In the genomic region with DNA sequence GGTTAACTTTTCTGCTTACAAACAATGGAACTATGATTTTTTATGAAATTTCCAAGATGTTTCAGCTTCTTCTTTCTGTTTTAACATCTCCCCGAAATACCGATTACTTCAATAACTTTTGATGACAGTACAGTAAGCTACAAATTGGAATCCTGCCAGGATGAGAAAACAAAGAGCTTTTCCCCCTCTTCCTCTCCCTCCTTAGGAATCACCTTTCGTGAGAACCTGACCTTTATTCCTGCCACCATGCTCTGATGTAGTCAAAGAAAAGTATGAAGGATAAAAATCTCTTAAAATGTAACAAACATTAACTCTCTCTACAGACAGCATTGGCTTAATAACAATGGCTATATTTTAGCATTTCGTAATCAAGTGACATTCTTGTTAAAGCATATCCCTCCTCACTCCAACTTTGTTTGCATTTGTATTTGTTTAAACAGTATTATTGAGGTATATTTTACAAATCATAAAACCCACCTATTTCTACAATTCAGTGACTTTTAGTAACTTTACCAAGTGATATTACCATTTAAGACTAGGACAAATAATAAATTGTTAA, we compare ENCODE assay signal across 29 cellular contexts.
DNase-seq lines count a peak whose midpoint lies in the region; ATAC-seq, FAIRE-seq and TF ChIP-seq lines count a peak whose summit lies in the region.
"Had no signal": no experiment of that assay in that cellular context is flagged by ENCODE, and none has a peak within 500 bp of the region (broad histone marks: within the 10 kb centered on the region; RNA-seq: fewer than 3 reads in every experiment).

No MANE protein-coding gene starts in this region.

- no peak overlapping the region for H3K27ac ChIP-seq in HepG2 (ENCODE audit: extremely low read length, insufficient read depth, low read length)
- no peak overlapping the region for H3K27ac ChIP-seq in right lobe of liver
- H3K27ac ChIP-seq in mammary epithelial cell (ENCODE audit: insufficient read depth, low read depth, low read length), result no peak overlapping the region
- H3K27ac ChIP-seq: C4-2B, colonic mucosa, foreskin keratinocyte, HL-60, ovary, suprapubic skin, vagina had no signal

- H3K27me3 ChIP-seq in HepG2 (ENCODE audit: control insufficient read depth in 1 of 2, insufficient read depth in 2 of 2, low read length in 2 of 2) (no peaks in the 10 kb centered on the region), right lobe of liver (no peaks in the 10 kb centered on the region), mammary epithelial cell (ENCODE audit: insufficient read depth, low read length) (no peaks in the 10 kb centered on the region)
- H3K27me3 ChIP-seq: colonic mucosa, foreskin keratinocyte, ovary, suprapubic skin, vagina had no signal

- H3K4me3 ChIP-seq in HepG2 (replicated peaks in 1 of 3; ENCODE audit: insufficient read depth in 1 of 3, low read depth in 2 of 3, low read length in 3 of 3) (no peak overlapping the region), right lobe of liver (no peak overlapping the region), mammary epithelial cell (replicated peaks in 1 of 3; ENCODE audit: insufficient read depth in 1 of 3, low read depth in 2 of 3, low read length in 3 of 3) (no peak overlapping the region)
- H3K4me3 ChIP-seq: colonic mucosa, ovary, suprapubic skin, vagina had no signal

- ATAC-seq in HepG2 (no peak), right lobe of liver (no peak)
- ATAC-seq in activated CD8-positive, alpha-beta T cell treated with anti-CD3 and anti-CD28 coated beads, Interleukin-2, amount 10 ng/mL, durations not matched to agents 7 days and 5 days, result no peak
- ATAC-seq: activated naive CD4-positive, alpha-beta T cell treated with anti-CD3 and anti-CD28 coated beads, Interleukin-2, amount 50 U/mL, for 72 hours; activated T-cell treated with anti-CD3 and anti-CD28 coated beads, Interleukin-2, amount 50 U/mL, for 72 hours; foreskin keratinocyte; Right ventricle myocardium inferior; stimulated activated effector memory CD8-positive, alpha-beta T cell treated with anti-CD3 and anti-CD28 coated beads, Interleukin-12 subunit alpha, Interleukin-12 subunit beta, amount 100 ng/mL, for 72 hours had no signal

- in situ Hi-C loops in HepG2 (cut with HindIII; ENCODE audit: extremely low pct_ligation_motif_present, low pct_unique_long_range_greater_than_20kb) (no loop called here), mammary epithelial cell (cut with MboI; ENCODE audit: low sequenced_read_pairs in 2 of 2) (no loop called here)

- DNase-seq in HepG2 (ENCODE audit: low spot score) (peak; percentile 14), right lobe of liver (no peak), mammary epithelial cell (peak; percentile 9), iris pigment epithelial cell (ENCODE audit: low read depth) (peak; percentile 37), NCI-H774 (lab: John Stamatoyannopoulos, UW) (no peak), NCI-H1092 treated with DMSO at 0.1 percent for 48 hours (lab: John Stamatoyannopoulos, UW) (no peak), SKM-1 treated with dmso at 0.1 percent for 144 hours (lab: John Stamatoyannopoulos, UW; ENCODE audit: unreplicated experiment) (no peak)
- DNase-seq in activated CD8-positive, alpha-beta T cell treated with anti-CD3 and anti-CD28 coated beads, Interleukin-2, amount 10 ng/mL, durations not matched to agents 7 days and 5 days, result no peak
- DNase-seq: activated CD4-positive, alpha-beta T cell treated with anti-CD3 and anti-CD28 coated beads for 1 hour; activated T-cell treated with anti-CD3 and anti-CD28 coated beads, Interleukin-2, amount 50 U/mL, for 72 hours; colonic mucosa; GF-D8; islet precursor cell; MV-4-11; naive B cell; NCI-H1930; NCI-H446; ovary had no signal

- H3K36me3 Mint-ChIP-seq in activated CD8-positive, alpha-beta T cell treated with anti-CD3 and anti-CD28 coated beads, Interleukin-2, amount 10 ng/mL, durations not matched to agents 7 days and 5 days (ENCODE audit: low read depth), result no peaks in the 10 kb centered on the region
- H3K36me3 Mint-ChIP-seq: activated naive CD4-positive, alpha-beta T cell treated with anti-CD3 and anti-CD28 coated beads, Interleukin-2, amount 50 U/mL, for 72 hours; memory B cell; naive B cell; stimulated activated effector memory CD8-positive, alpha-beta T cell treated with anti-CD3 and anti-CD28 coated beads, Interleukin-12 subunit alpha, Interleukin-12 subunit beta, amount 100 ng/mL, for 72 hours had no signal

- H3K4me1 Mint-ChIP-seq in activated CD8-positive, alpha-beta T cell treated with anti-CD3 and anti-CD28 coated beads, Interleukin-2, amount 10 ng/mL, durations not matched to agents 7 days and 5 days (ENCODE audit: low read depth), result no peaks in the 10 kb centered on the region
- H3K4me1 Mint-ChIP-seq: memory B cell; naive B cell; stimulated activated effector memory CD8-positive, alpha-beta T cell treated with anti-CD3 and anti-CD28 coated beads, Interleukin-12 subunit alpha, Interleukin-12 subunit beta, amount 100 ng/mL, for 72 hours had no signal

- no peak for TF ChIP-seq CTCF in HepG2 (CRISPR knock-in tag; IDR thresholded peaks at IDR 0.05)
- no peak for TF ChIP-seq CTCF in right lobe of liver (IDR thresholded peaks at IDR 0.05)
- TF ChIP-seq CTCF in mammary epithelial cell (conservative IDR thresholded peaks at IDR 0.05 in 1 of 2, IDR thresholded peaks at IDR 0.05 in 1 of 2; ENCODE audit: extremely low read depth in 1 of 2, insufficient read depth in 1 of 2, low read depth in 1 of 2, low read length in 2 of 2), result no peak

- intact Hi-C loops in HepG2 (cut with micrococcal nuclease; ENCODE audit: unreplicated experiment) (no loop called here), right lobe of liver (cut with DNase I) (no loop called here), mammary epithelial cell (cut with micrococcal nuclease) (no loop called here)

- POLR2A ChIA-PET in HepG2 (lab: Yijun Ruan, JAX), result no interaction called here
- POLR2A ChIA-PET in activated CD8-positive, alpha-beta T cell treated with anti-CD3 and anti-CD28 coated beads, Interleukin-2, amount 10 ng/mL, durations not matched to agents 7 days and 5 days (lab: Charles Lee), result no interaction called here

- H3K4me1 ChIP-seq in HepG2 (ENCODE audit: insufficient read depth, low read length) (peaks cover 23% of the 10 kb centered on the region), right lobe of liver (no peaks in the 10 kb centered on the region), mammary epithelial cell (ENCODE audit: insufficient read depth, low read length) (no peaks in the 10 kb centered on the region)
- H3K4me1 ChIP-seq: foreskin keratinocyte, vagina had no signal

- H3K27ac Mint-ChIP-seq in activated CD8-positive, alpha-beta T cell treated with anti-CD3 and anti-CD28 coated beads, Interleukin-2, amount 10 ng/mL, durations not matched to agents 7 days and 5 days, result no peak overlapping the region
- H3K27ac Mint-ChIP-seq: activated naive CD4-positive, alpha-beta T cell treated with anti-CD3 and anti-CD28 coated beads, Interleukin-2, amount 50 U/mL, for 72 hours; activated T-cell treated with anti-CD3 and anti-CD28 coated beads, Interleukin-2, amount 50 U/mL, for 72 hours; memory B cell; naive B cell; stimulated activated effector memory CD8-positive, alpha-beta T cell treated with anti-CD3 and anti-CD28 coated beads, Interleukin-12 subunit alpha, Interleukin-12 subunit beta, amount 100 ng/mL, for 72 hours had no signal

- H3K9me3 ChIP-seq in HepG2 (ENCODE audit: low read length) (no peaks in the 10 kb centered on the region), right lobe of liver (no peaks in the 10 kb centered on the region), mammary epithelial cell (replicated peaks; ENCODE audit: insufficient read depth, low read length) (no peaks in the 10 kb centered on the region)
- H3K9me3 ChIP-seq: colonic mucosa, ovary, suprapubic skin, vagina had no signal

- TF ChIP-seq POLR2A in HepG2 (IDR thresholded peaks at IDR 0.05; ENCODE audit: insufficient read depth in 1 of 2, low read depth in 2 of 2, low read length in 2 of 2) (no peak), right lobe of liver (IDR thresholded peaks at IDR 0.05) (no peak)

- TF ChIP-seq RAD21 in HepG2 (CRISPR knock-in tag; IDR thresholded peaks at IDR 0.05), result no peak

- H2AFZ ChIP-seq in HepG2 (ENCODE audit: low read length) (peak overlapping the region; percentile 9), mammary epithelial cell (ENCODE audit: low read depth, low read length) (no peak overlapping the region)

- CTCF ChIA-PET in HepG2 (lab: Yijun Ruan, JAX; ENCODE audit: low intra/inter-chr PET ratio, low total read pairs) (no interaction called here), mammary epithelial cell (lab: Charles Lee; ENCODE audit: low non-redundant PET) (no interaction called here)
- CTCF ChIA-PET in activated CD8-positive, alpha-beta T cell treated with anti-CD3 and anti-CD28 coated beads, Interleukin-2, amount 10 ng/mL, durations not matched to agents 7 days and 5 days (lab: Charles Lee), result no interaction called here

- H3K36me3 ChIP-seq in HepG2 (replicated peaks in 1 of 2; ENCODE audit: control insufficient read depth in 1 of 2, insufficient read depth in 2 of 2, low read length in 2 of 2) (no peaks in the 10 kb centered on the region), right lobe of liver (no peaks in the 10 kb centered on the region), mammary epithelial cell (ENCODE audit: insufficient read depth, low read length) (no peaks in the 10 kb centered on the region)
- H3K36me3 ChIP-seq: colonic mucosa, ovary, suprapubic skin, vagina had no signal

- H3K79me2 ChIP-seq in HepG2 (ENCODE audit: insufficient read depth, low read length) (no peaks in the 10 kb centered on the region), mammary epithelial cell (ENCODE audit: insufficient read depth, low read length) (no peaks in the 10 kb centered on the region)

- 20% methylated on average over 4 of the region's 4 CpGs for WGBS in HepG2 (ENCODE audit: low lambda C conversion rate)
- 54% methylated on average over 4 of the region's 4 CpGs for WGBS in right lobe of liver (ENCODE audit: insufficient coverage, low coverage, low lambda C conversion rate, missing lambda C conversion rate)
- WGBS in mammary epithelial cell (ENCODE audit: low coverage, missing lambda C conversion rate), result 96% methylated on average over 4 of the region's 4 CpGs

- H3K9ac ChIP-seq in HepG2 (ENCODE audit: insufficient read depth, low read depth, low read length) (no peak overlapping the region), mammary epithelial cell (ENCODE audit: insufficient read depth, low read length) (no peak overlapping the region)

- BruUV-seq in HepG2 (replicated peaks; lab: Mats Ljungman, UMichigan), result no TSS peak
- no TSS peak for BruUV-seq in mammary epithelial cell (replicated peaks; lab: Mats Ljungman, UMichigan)

- H3K4me3 Mint-ChIP-seq in activated CD8-positive, alpha-beta T cell treated with anti-CD3 and anti-CD28 coated beads, Interleukin-2, amount 10 ng/mL, durations not matched to agents 7 days and 5 days, result no peak overlapping the region
- H3K4me3 Mint-ChIP-seq: activated T-cell treated with anti-CD3 and anti-CD28 coated beads, Interleukin-2, amount 50 U/mL, for 72 hours; memory B cell; naive B cell; stimulated activated effector memory CD8-positive, alpha-beta T cell treated with anti-CD3 and anti-CD28 coated beads, Interleukin-12 subunit alpha, Interleukin-12 subunit beta, amount 100 ng/mL, for 72 hours had no signal

- TF ChIP-seq EP300 in HepG2 (IDR thresholded peaks at IDR 0.05; ENCODE audit: low read depth in 2 of 2, low read length in 2 of 2) (no peak), HepG2 (CRISPR knock-in tag; IDR thresholded peaks at IDR 0.05; ENCODE audit: borderline replicate concordance) (no peak)

- no peak overlapping the region for H3K4me2 ChIP-seq in HepG2 (ENCODE audit: low read depth, low read length)
- H3K4me2 ChIP-seq in mammary epithelial cell (ENCODE audit: insufficient read depth, low read depth, low read length), result no peak overlapping the region

- H3K27me3 Mint-ChIP-seq in activated CD8-positive, alpha-beta T cell treated with anti-CD3 and anti-CD28 coated beads, Interleukin-2, amount 10 ng/mL, durations not matched to agents 7 days and 5 days (ENCODE audit: low read depth), result peaks cover 8% of the 10 kb centered on the region
- H3K27me3 Mint-ChIP-seq: memory B cell had no signal

- H4K20me1 ChIP-seq in HepG2 (ENCODE audit: insufficient read depth, low read length) (no peaks in the 10 kb centered on the region), mammary epithelial cell (ENCODE audit: insufficient read depth, low read length) (no peaks in the 10 kb centered on the region)

- no peaks in the 10 kb centered on the region for H3K9me3 Mint-ChIP-seq in activated CD8-positive, alpha-beta T cell treated with anti-CD3 and anti-CD28 coated beads, Interleukin-2, amount 10 ng/mL, durations not matched to agents 7 days and 5 days (ENCODE audit: insufficient read depth)
- H3K9me3 Mint-ChIP-seq: activated naive CD4-positive, alpha-beta T cell treated with anti-CD3 and anti-CD28 coated beads, Interleukin-2, amount 50 U/mL, for 72 hours; activated T-cell treated with anti-CD3 and anti-CD28 coated beads, Interleukin-2, amount 50 U/mL, for 72 hours; memory B cell; naive B cell; stimulated activated effector memory CD8-positive, alpha-beta T cell treated with anti-CD3 and anti-CD28 coated beads, Interleukin-12 subunit alpha, Interleukin-12 subunit beta, amount 100 ng/mL, for 72 hours had no signal

- FAIRE-seq in HepG2 (lab: Jason Lieb, UNC), result no peak
- FAIRE-seq: D721Med, GM19239 had no signal

- dilution Hi-C loops in mammary epithelial cell (cut with HindIII; ENCODE audit: low sequenced_read_pairs), result no loop called here

Comparison
In these comparisons a context has a peak if more than half of its experiments do, and no peak if none do; other contexts are left out.
1. DNase-seq: peak in HepG2 (single experiment), mammary epithelial cell (single experiment) and iris pigment epithelial cell (single experiment); none in right lobe of liver (0 of 3), activated CD8-positive, alpha-beta T cell treated with anti-CD3 and anti-CD28 coated beads, Interleukin-2, amount 10 ng/mL, durations not matched to agents 7 days and 5 days (single experiment), NCI-H774 (single experiment), NCI-H1092 treated with DMSO at 0.1 percent for 48 hours (single experiment) and SKM-1 treated with dmso at 0.1 percent for 144 hours (single experiment).